In the genomic region with DNA sequence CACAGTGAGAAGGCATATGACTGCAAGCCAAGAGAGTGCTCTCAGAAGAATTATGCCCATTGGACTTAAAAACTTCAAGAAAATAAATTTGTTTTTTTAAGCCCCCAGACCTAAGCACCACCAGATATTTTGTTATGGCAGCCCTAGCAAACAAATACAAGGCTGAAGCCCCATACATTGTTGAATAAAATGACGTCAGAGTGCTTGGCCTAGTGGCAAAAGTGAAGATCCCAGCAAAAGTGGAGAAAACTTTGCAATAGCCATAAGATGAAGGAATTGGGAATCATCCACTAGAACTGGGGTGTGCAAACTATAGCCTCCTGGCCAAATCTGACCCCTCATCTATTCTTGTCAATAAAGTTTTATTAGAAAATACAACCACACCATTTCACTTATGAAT, we compare ENCODE assay signal across 11 cellular contexts.
"Had no signal": no experiment of that assay in that cellular context is flagged by ENCODE, and none has a peak within 500 bp of the region (broad histone marks: within the 10 kb centered on the region; RNA-seq: fewer than 3 reads in every experiment).

No MANE protein-coding gene starts in this region.

- H3K36me3 ChIP-seq: HAP-1 had no signal

- H3K9ac ChIP-seq: GM23248 had no signal

- DNase-seq: GM23248, GOT3, H7, H9, HCEC 1CT, HFFc6 had no signal

- ATAC-seq: GM23338, HCT116 had no signal

- H3K4me1 ChIP-seq: HAP-1 had no signal

- H3K4me2 ChIP-seq: GM23338 had no signal

- FAIRE-seq: H1, H54 had no signal

- H3K9me3 ChIP-seq: HAP-1 had no signal

- H3K27ac ChIP-seq: GM23248 had no signal

- H3K4me3 ChIP-seq: GM23248, GM23338, HAP-1 had no signal

- H2AFZ ChIP-seq: GM23248, GM23338 had no signal
